In genomic region chr7:50214771-50215170, GRCh38 we compare ENCODE assay signal across 17 cellular contexts.
DNase-seq lines count a peak whose midpoint lies in the region; ATAC-seq and TF ChIP-seq lines count a peak whose summit lies in the region.
"Had no signal": no experiment of that assay in that cellular context is flagged by ENCODE, and none has a peak within 500 bp of the region (broad histone marks: within the 10 kb centered on the region; RNA-seq: fewer than 3 reads in every experiment).

No MANE protein-coding gene starts in this region.

- ATAC-seq in activated naive CD8-positive, alpha-beta T cell treated with anti-CD3 and anti-CD28 coated beads, Interleukin-2, amount 10 ng/mL, durations not matched to agents 7 days and 5 days (ENCODE audit: low read depth): no peak
- no peak for ATAC-seq in stimulated activated naive B cell treated with anti-CD40 and anti-IgM and Interleukin-4, amounts not matched to agents 10 μg/mL and 1 μg/mL and 100 μg/mL, for 72 hours (replicated peaks)

- no peak overlapping the region for H3K4me3 ChIP-seq in lower leg skin (ENCODE audit: low read depth, poor library complexity, severe bottlenecking)

- peaks cover 76% of the 10 kb centered on the region for H3K4me1 Mint-ChIP-seq in activated naive CD8-positive, alpha-beta T cell treated with anti-CD3 and anti-CD28 coated beads, Interleukin-2, amount 10 ng/mL, durations not matched to agents 7 days and 5 days
- peaks cover 90% of the 10 kb centered on the region for H3K4me1 Mint-ChIP-seq in activated naive CD8-positive, alpha-beta T cell treated with anti-CD3 and anti-CD28 coated beads for 36 hours
- peaks cover 47 to 65% of the 10 kb centered on the region in 2 donors for H3K4me1 Mint-ChIP-seq in stimulated activated naive B cell treated with anti-CD40 and anti-IgM and Interleukin-4, amounts not matched to agents 10 μg/mL and 1 μg/mL and 100 μg/mL, for 72 hours
- H3K4me1 Mint-ChIP-seq in chondrocyte (ENCODE audit: low read depth): no peaks in the 10 kb centered on the region

- H3K9me3 Mint-ChIP-seq in activated naive CD8-positive, alpha-beta T cell treated with anti-CD3 and anti-CD28 coated beads, Interleukin-2, amount 10 ng/mL, durations not matched to agents 7 days and 5 days: no peaks in the 10 kb centered on the region
- H3K9me3 Mint-ChIP-seq in activated naive CD8-positive, alpha-beta T cell treated with anti-CD3 and anti-CD28 coated beads for 36 hours: no peaks in the 10 kb centered on the region
- H3K9me3 Mint-ChIP-seq in stimulated activated naive B cell treated with anti-CD40 and anti-IgM and Interleukin-4, amounts not matched to agents 10 μg/mL and 1 μg/mL and 100 μg/mL, for 72 hours: no peaks in the 10 kb centered on the region
- H3K9me3 Mint-ChIP-seq in chondrocyte (ENCODE audit: low read depth): no peaks in the 10 kb centered on the region

- no peaks in the 10 kb centered on the region for H3K9me3 ChIP-seq in KOPT-K1 (ENCODE audit: insufficient read depth, low read length, poor library complexity, severe bottlenecking)

- no peak for TF ChIP-seq CTCF in chondrocyte (IDR thresholded peaks at IDR 0.05)
- TF ChIP-seq CTCF in lower leg skin (IDR thresholded peaks at IDR 0.05): no peak

- no peak overlapping the region for H3K4me3 Mint-ChIP-seq in activated naive CD8-positive, alpha-beta T cell treated with anti-CD3 and anti-CD28 coated beads, Interleukin-2, amount 10 ng/mL, durations not matched to agents 7 days and 5 days
- H3K4me3 Mint-ChIP-seq in activated naive CD8-positive, alpha-beta T cell treated with anti-CD3 and anti-CD28 coated beads for 36 hours: no peak overlapping the region
- H3K4me3 Mint-ChIP-seq in stimulated activated naive B cell treated with anti-CD40 and anti-IgM and Interleukin-4, amounts not matched to agents 10 μg/mL and 1 μg/mL and 100 μg/mL, for 72 hours: no peak overlapping the region
- no peak overlapping the region for H3K4me3 Mint-ChIP-seq in chondrocyte (ENCODE audit: unreplicated experiment)
- H3K4me3 Mint-ChIP-seq: HFFc6 had no signal

- peak overlapping the region; percentile 63 for H3K27ac Mint-ChIP-seq in activated naive CD8-positive, alpha-beta T cell treated with anti-CD3 and anti-CD28 coated beads, Interleukin-2, amount 10 ng/mL, durations not matched to agents 7 days and 5 days
- H3K27ac Mint-ChIP-seq in activated naive CD8-positive, alpha-beta T cell treated with anti-CD3 and anti-CD28 coated beads for 36 hours: no peak overlapping the region
- H3K27ac Mint-ChIP-seq in stimulated activated naive B cell treated with anti-CD40 and anti-IgM and Interleukin-4, amounts not matched to agents 10 μg/mL and 1 μg/mL and 100 μg/mL, for 72 hours: peak overlapping the region; percentile 2
- no peak overlapping the region for H3K27ac Mint-ChIP-seq in chondrocyte (ENCODE audit: unreplicated experiment)
- H3K27ac Mint-ChIP-seq: HFFc6 had no signal

- H3K36me3 ChIP-seq in KOPT-K1 (ENCODE audit: insufficient read depth, low read length): no peaks in the 10 kb centered on the region

- peaks cover 6% of the 10 kb centered on the region for H3K36me3 Mint-ChIP-seq in activated naive CD8-positive, alpha-beta T cell treated with anti-CD3 and anti-CD28 coated beads, Interleukin-2, amount 10 ng/mL, durations not matched to agents 7 days and 5 days
- peaks cover 8% of the 10 kb centered on the region for H3K36me3 Mint-ChIP-seq in activated naive CD8-positive, alpha-beta T cell treated with anti-CD3 and anti-CD28 coated beads for 36 hours
- no peaks in the 10 kb centered on the region for H3K36me3 Mint-ChIP-seq in stimulated activated naive B cell treated with anti-CD40 and anti-IgM and Interleukin-4, amounts not matched to agents 10 μg/mL and 1 μg/mL and 100 μg/mL, for 72 hours
- no peaks in the 10 kb centered on the region for H3K36me3 Mint-ChIP-seq in chondrocyte (ENCODE audit: low read depth)

- TF ChIP-seq POLR2A in erythroblast (IDR thresholded peaks at IDR 0.05; ENCODE audit: low read length) (no peak), lower leg skin (IDR thresholded peaks at IDR 0.05) (no peak)

- 87 to 89% methylated on average over 8 of the region's 8 CpGs for WGBS in lower leg skin, 2 donors

- peak overlapping the region; percentile 77 for H3K27ac ChIP-seq in KOPT-K1 (ENCODE audit: low read depth, low read length, poor library complexity, severe bottlenecking)
- H3K27ac ChIP-seq: C4-2B had no signal

- POLR2A ChIA-PET in activated naive CD8-positive, alpha-beta T cell treated with anti-CD3 and anti-CD28 coated beads, Interleukin-2, amount 10 ng/mL, durations not matched to agents 7 days and 5 days (lab: Charles Lee): interaction anchor here (1.2 to 2.7 kb wide), 3 partner anchors 10 to 85 kb away, joined by 6 to 18 read pairs (median 8); no protein-coding TSS in a partner anchor

- no peak for DNase-seq in activated naive CD8-positive, alpha-beta T cell treated with anti-CD3 and anti-CD28 coated beads, Interleukin-2, amount 10 ng/mL, durations not matched to agents 7 days and 5 days
- DNase-seq in activated naive CD8-positive, alpha-beta T cell treated with anti-CD3 and anti-CD28 coated beads for 36 hours: no peak
- DNase-seq in erythroblast (lab: John Stamatoyannopoulos, UW): peak; percentile 26 to 73
- DNase-seq in stimulated activated naive B cell treated with anti-CD40 and anti-IgM and Interleukin-4, amounts not matched to agents 10 μg/mL and 1 μg/mL and 100 μg/mL, for 72 hours: no peak
- DNase-seq in chondrocyte (ENCODE audit: low spot score): no peak
- DNase-seq in lower leg skin (ENCODE audit: low spot score in 2 of 2): no peak
- DNase-seq: H7, HFFc6, Karpas-422, NCI-H1417 treated with DMSO at 0.1 percent for 48 hours, NCI-H187 treated with DMSO at 0.1 percent for 48 hours, NCI-H2227 treated with DMSO at 0.1 percent for 48 hours, NCI-H510A treated with DMSO at 0.1 percent for 48 hours, NCI-H774, Right ventricle myocardium superior had no signal

- intact Hi-C loops in lower leg skin (cut with DNase I; ENCODE audit: low total_unique reads): no loop called here

- H3K27me3 Mint-ChIP-seq in activated naive CD8-positive, alpha-beta T cell treated with anti-CD3 and anti-CD28 coated beads, Interleukin-2, amount 10 ng/mL, durations not matched to agents 7 days and 5 days: no peaks in the 10 kb centered on the region
- no peaks in the 10 kb centered on the region for H3K27me3 Mint-ChIP-seq in activated naive CD8-positive, alpha-beta T cell treated with anti-CD3 and anti-CD28 coated beads for 36 hours
- H3K27me3 Mint-ChIP-seq in stimulated activated naive B cell treated with anti-CD40 and anti-IgM and Interleukin-4, amounts not matched to agents 10 μg/mL and 1 μg/mL and 100 μg/mL, for 72 hours: no peaks in the 10 kb centered on the region
- H3K27me3 Mint-ChIP-seq in chondrocyte (ENCODE audit: low read depth): peaks cover 20% of the 10 kb centered on the region

Comparison
In these comparisons a context has a peak if more than half of its experiments do, and no peak if none do; other contexts are left out.
1. H3K27ac Mint-ChIP-seq: peak in activated naive CD8-positive, alpha-beta T cell treated with anti-CD3 and anti-CD28 coated beads, Interleukin-2, amount 10 ng/mL, durations not matched to agents 7 days and 5 days (single experiment) and stimulated activated naive B cell treated with anti-CD40 and anti-IgM and Interleukin-4, amounts not matched to agents 10 μg/mL and 1 μg/mL and 100 μg/mL, for 72 hours (single experiment); none in activated naive CD8-positive, alpha-beta T cell treated with anti-CD3 and anti-CD28 coated beads for 36 hours (single experiment) and chondrocyte (single experiment).
2. DNase-seq: peak in erythroblast (2 of 2); none in activated naive CD8-positive, alpha-beta T cell treated with anti-CD3 and anti-CD28 coated beads, Interleukin-2, amount 10 ng/mL, durations not matched to agents 7 days and 5 days (single experiment), activated naive CD8-positive, alpha-beta T cell treated with anti-CD3 and anti-CD28 coated beads for 36 hours (single experiment), stimulated activated naive B cell treated with anti-CD40 and anti-IgM and Interleukin-4, amounts not matched to agents 10 μg/mL and 1 μg/mL and 100 μg/mL, for 72 hours (single experiment), chondrocyte (single experiment) and lower leg skin (0 of 2).